In the genomic region with DNA sequence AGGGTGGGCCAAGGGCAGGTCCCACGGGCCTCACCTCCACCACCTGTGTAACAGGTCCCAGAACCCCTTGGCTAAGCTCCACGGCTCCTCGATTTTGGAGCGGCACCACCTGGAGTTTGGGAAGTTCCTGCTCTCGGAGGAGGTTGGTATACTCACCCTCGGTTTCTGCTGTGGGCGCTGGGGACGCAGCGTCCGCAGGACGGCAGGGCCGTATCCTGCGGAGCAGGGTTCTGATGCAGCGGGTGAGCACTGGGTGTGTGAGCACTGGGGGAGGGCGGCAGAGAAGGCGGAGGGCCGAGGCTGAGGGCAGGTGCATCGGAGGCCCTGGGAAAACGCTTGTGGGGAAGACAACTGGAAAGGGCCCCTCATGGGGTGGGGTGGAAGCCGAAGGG, we compare ENCODE assay signal across 1 cellular context.
TF ChIP-seq lines count a peak whose summit lies in the region.

No MANE protein-coding gene starts in this region.

TF ChIP-seq in GM12878, 131 proteins besides CTCF, POLR2A, EP300 and RAD21:
- TF ChIP-seq TCF12 (IDR thresholded peaks at IDR 0.05; ENCODE audit: low read depth, low read length) (no peak), HDAC2 (IDR thresholded peaks at IDR 0.05) (no peak), RAD51 (IDR thresholded peaks at IDR 0.05) (no peak), SIN3A (IDR thresholded peaks at IDR 0.05; ENCODE audit: low read depth, low read length) (no peak), KDM1A (IDR thresholded peaks at IDR 0.05; ENCODE audit: borderline replicate concordance) (no peak)
